Comparison of ENCODE assay signal across 15 cellular contexts in genomic region chr2:36480596-36480995, GRCh38.
"Had no signal": no experiment of that assay in that cellular context is flagged by ENCODE, and none has a peak within 500 bp of the region (broad histone marks: within the 10 kb centered on the region; RNA-seq: fewer than 3 reads in every experiment).

No MANE protein-coding gene starts in this region.

- H3K27me3 ChIP-seq: breast epithelium, foreskin keratinocyte, stomach, thyroid gland had no signal

- H3K27me3 Mint-ChIP-seq: activated naive CD8-positive, alpha-beta T cell treated with anti-CD3 and anti-CD28 coated beads, Interleukin-2, amount 10 ng/mL, durations not matched to agents 7 days and 5 days had no signal

- H3K27ac ChIP-seq: breast epithelium, foreskin keratinocyte, thyroid gland had no signal

- H3K27ac Mint-ChIP-seq: activated naive CD8-positive, alpha-beta T cell treated with anti-CD3 and anti-CD28 coated beads, Interleukin-2, amount 10 ng/mL, durations not matched to agents 7 days and 5 days; nephron; T-helper 2 cell treated with Interferon-gamma antibody and Interleukin-4, amounts not matched to agents 5 μg/mL and 100 μg/mL, for 36 hours had no signal

- DNase-seq: activated CD4-positive, alpha-beta T cell treated with anti-CD3 and anti-CD28 coated beads, Interleukin-2, amount 50 U/mL, for 4 hours; activated gamma-delta T cell treated with Interleukin-2 at 50 U/mL for 16 hours; activated naive CD8-positive, alpha-beta T cell treated with anti-CD3 and anti-CD28 coated beads, Interleukin-2, amount 10 ng/mL, durations not matched to agents 7 days and 5 days; activated T-cell treated with anti-CD3 and anti-CD28 coated beads, Interleukin-2, amount 50 U/mL, for 1 hour; anterior cingulate cortex; dermis blood vessel endothelial cell; foreskin keratinocyte; left cardiac atrium; mucosa of descending colon; stomach; thyroid gland had no signal

- H3K4me3 ChIP-seq: breast epithelium, mucosa of descending colon, stomach, thyroid gland had no signal

- ATAC-seq: activated CD4-positive, CD25-positive, alpha-beta regulatory T cell treated with anti-CD3 and anti-CD28 coated beads, Interleukin-2, amount 50 U/mL, for 24 hours; foreskin keratinocyte; left cardiac atrium; mucosa of descending colon had no signal

- H3K4me3 Mint-ChIP-seq: activated naive CD8-positive, alpha-beta T cell treated with anti-CD3 and anti-CD28 coated beads, Interleukin-2, amount 10 ng/mL, durations not matched to agents 7 days and 5 days; nephron; T-helper 2 cell treated with Interferon-gamma antibody and Interleukin-4, amounts not matched to agents 5 μg/mL and 100 μg/mL, for 36 hours had no signal

- H3K9me3 ChIP-seq: thyroid gland had no signal

- H3K4me1 Mint-ChIP-seq: activated naive CD8-positive, alpha-beta T cell treated with anti-CD3 and anti-CD28 coated beads, Interleukin-2, amount 10 ng/mL, durations not matched to agents 7 days and 5 days had no signal
